Comparison of ENCODE assay signal across 22 cellular contexts in the genomic region with DNA sequence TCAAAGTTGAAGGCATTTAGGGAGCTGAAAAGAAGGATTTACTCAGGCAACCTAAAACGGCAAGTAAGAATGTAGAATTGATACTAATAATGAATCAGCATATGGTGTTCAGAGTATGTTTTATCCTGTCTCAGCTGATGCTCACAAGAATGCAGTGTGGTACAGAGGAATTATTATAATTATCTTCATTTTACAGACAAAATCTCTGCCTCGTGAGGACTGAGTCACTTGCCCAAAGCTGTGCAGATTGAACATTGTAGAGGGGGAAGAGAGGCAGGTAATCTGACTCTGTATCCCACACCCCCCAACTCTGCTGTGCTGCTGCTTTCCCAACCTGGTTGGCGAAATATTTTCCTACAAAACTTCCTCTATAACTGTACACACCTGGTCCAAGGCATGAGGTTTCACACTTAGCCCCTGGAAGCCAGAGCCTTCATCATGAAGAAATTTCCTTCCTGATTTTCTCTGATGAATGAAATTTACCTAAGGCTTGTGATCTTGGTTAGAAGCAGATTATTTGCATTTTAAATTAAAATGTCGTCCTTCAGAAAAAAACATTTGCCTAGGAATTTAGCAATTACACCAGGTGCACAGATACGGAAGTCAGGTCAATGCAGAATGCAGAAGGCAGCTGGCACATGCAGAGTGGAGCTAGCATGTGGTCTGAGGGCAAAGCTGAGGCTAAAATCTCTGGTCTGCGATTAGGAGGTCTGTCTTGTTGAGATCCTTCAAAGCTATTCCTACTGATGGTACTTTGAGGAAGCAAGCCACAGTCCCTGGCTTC. TPM values are rescaled to one million over a fixed set of nuclear protein-coding genes. Genes with fewer than 3 reads are reported as not detected.
DNase-seq lines count a peak whose midpoint lies in the region; ATAC-seq and TF ChIP-seq lines count a peak whose summit lies in the region.
"Had no signal": no experiment of that assay in that cellular context is flagged by ENCODE, and none has a peak within 500 bp of the region (broad histone marks: within the 10 kb centered on the region; RNA-seq: fewer than 3 reads in every experiment).

No MANE protein-coding gene starts in this region.

- peak overlapping the region in 38 of 59 donors; percentile 2 to 93 (median 66) for H3K27ac ChIP-seq in dorsolateral prefrontal cortex
- peak overlapping the region; percentile 36 for H3K27ac ChIP-seq in temporal lobe (ENCODE audit: low read depth, low read length)
- H3K27ac ChIP-seq: 22Rv1, KMS-11, Peyer's patch had no signal

- H3K4me3 Mint-ChIP-seq in stimulated activated memory B cell treated with anti-CD40 and anti-IgM and Interleukin-4, amounts not matched to agents 10 μg/mL and 1 μg/mL and 100 μg/mL, for 72 hours: no peak overlapping the region
- H3K4me3 Mint-ChIP-seq: CD4-positive, alpha-beta T cell; HFFc6 had no signal

- ATAC-seq in stimulated activated memory B cell treated with anti-CD40 and anti-IgM and Interleukin-4, amounts not matched to agents 10 μg/mL and 1 μg/mL and 100 μg/mL, for 72 hours: no peak
- ATAC-seq in GM21717 (IDR thresholded peaks at IDR 0.05; ENCODE audit: unreplicated experiment): no peak
- ATAC-seq: Right ventricle myocardium inferior had no signal

- intact Hi-C loops in dorsolateral prefrontal cortex (cut with DNase I): no loop called here

- TF ChIP-seq CTCF in dorsolateral prefrontal cortex (IDR thresholded peaks at IDR 0.05 in 54 of 56, conservative IDR thresholded peaks at IDR 0.05 in 2 of 56; ENCODE audit: low read depth in 1 of 56, partially characterized antibody in 56 of 56): no peak

- no peak overlapping the region for H3K4me3 ChIP-seq in dorsolateral prefrontal cortex
- H3K4me3 ChIP-seq: MG63, Peyer's patch had no signal

- H3K27me3 ChIP-seq in dorsolateral prefrontal cortex: no peaks in the 10 kb centered on the region
- H3K27me3 ChIP-seq: BE2C, MG63, Peyer's patch had no signal

- DNase-seq in NCI-H146 (lab: John Stamatoyannopoulos, UW) (peak; percentile 38), NCI-H146 treated with DMSO at 0.1 percent for 48 hours (lab: John Stamatoyannopoulos, UW; ENCODE audit: unreplicated experiment) (no peak), NCI-H526 (lab: John Stamatoyannopoulos, UW) (peak; percentile 98 to 99), dorsolateral prefrontal cortex (no peak)
- DNase-seq in stimulated activated CD4-positive, alpha-beta T cell treated with anti-CD3 and anti-CD28 coated beads, Interleukin-2, amount 100 ng/mL, for 24 hours: no peak
- DNase-seq: BE2C; Calu3; CD4-positive, alpha-beta T cell; DMS53; HFFc6; MG63; NCI-H1105 treated with DMSO at 0.1 percent for 48 hours; NCI-H187 treated with DMSO at 0.1 percent for 48 hours; NCI-H446; NCI-H82; Peyer's patch had no signal

- peaks cover 7% of the 10 kb centered on the region for H3K27me3 Mint-ChIP-seq in stimulated activated memory B cell treated with anti-CD40 and anti-IgM and Interleukin-4, amounts not matched to agents 10 μg/mL and 1 μg/mL and 100 μg/mL, for 72 hours

- no peaks in the 10 kb centered on the region for H3K36me3 Mint-ChIP-seq in stimulated activated memory B cell treated with anti-CD40 and anti-IgM and Interleukin-4, amounts not matched to agents 10 μg/mL and 1 μg/mL and 100 μg/mL, for 72 hours

- no peaks in the 10 kb centered on the region for H3K4me1 Mint-ChIP-seq in stimulated activated memory B cell treated with anti-CD40 and anti-IgM and Interleukin-4, amounts not matched to agents 10 μg/mL and 1 μg/mL and 100 μg/mL, for 72 hours

- no peak overlapping the region for H3K27ac Mint-ChIP-seq in stimulated activated memory B cell treated with anti-CD40 and anti-IgM and Interleukin-4, amounts not matched to agents 10 μg/mL and 1 μg/mL and 100 μg/mL, for 72 hours
- H3K27ac Mint-ChIP-seq: CD4-positive, alpha-beta T cell; HFFc6 had no signal

- peaks cover 13% of the 10 kb centered on the region for H3K9me3 Mint-ChIP-seq in stimulated activated memory B cell treated with anti-CD40 and anti-IgM and Interleukin-4, amounts not matched to agents 10 μg/mL and 1 μg/mL and 100 μg/mL, for 72 hours

RNA-seq across cellular contexts. Expression of a gene that starts 52.8 kb away (rescaled TPM):
- total RNA-seq in dorsolateral prefrontal cortex (1 to 10 TPM in 12 of 120 experiments, under 1 TPM in 70, not detected in 38; 0.24 to 2.3 (median 0.64) TPM), temporal lobe (0.49 TPM)
- total RNA-seq: Calu3; CD4-positive, alpha-beta T cell; HFFc6 had no signal

Comparison
In these comparisons a context has a peak if more than half of its experiments do, and no peak if none do; other contexts are left out.
1. DNase-seq: peak in NCI-H146 (single experiment) and NCI-H526 (2 of 2); none in NCI-H146 treated with DMSO at 0.1 percent for 48 hours (single experiment), dorsolateral prefrontal cortex (0 of 10) and stimulated activated CD4-positive, alpha-beta T cell treated with anti-CD3 and anti-CD28 coated beads, Interleukin-2, amount 100 ng/mL, for 24 hours (0 of 2).